33 cellular contexts compared by ENCODE assay signal in genomic region chr18:34942276-34942675, GRCh38.
DNase-seq lines count a peak whose midpoint lies in the region; ATAC-seq, FAIRE-seq and TF ChIP-seq lines count a peak whose summit lies in the region.
"Had no signal": no experiment of that assay in that cellular context is flagged by ENCODE, and none has a peak within 500 bp of the region (broad histone marks: within the 10 kb centered on the region; RNA-seq: fewer than 3 reads in every experiment).

No MANE protein-coding gene starts in this region.

- no peak for DNase-seq in A549 (ENCODE audit: low read depth in 1 of 2, low spot score in 1 of 2)
- peak; percentile 5 for DNase-seq in IMR-90
- DNase-seq in choroid plexus epithelial cell (ENCODE audit: low read depth): peak; percentile 48
- peak; percentile 33 for DNase-seq in mesenchymal stem cell
- DNase-seq in iPS-NIHi7 (ENCODE audit: extremely low spot score): no peak
- DNase-seq in H4 (ENCODE audit: low spot score): no peak
- DNase-seq in NCI-H2081 (lab: John Stamatoyannopoulos, UW): no peak
- no peak for DNase-seq in activated CD4-positive, alpha-beta T cell treated with anti-CD3 and anti-CD28 coated beads, Interleukin-2, amount 10 ng/mL, durations not matched to agents 24 days and 14 days
- DNase-seq: activated CD4-positive, alpha-beta T cell treated with anti-CD3 and anti-CD28 coated beads for 4 hours; AML-193; amygdala; CD4-positive, CD25-positive, alpha-beta regulatory T cell; glutamatergic neuron; H7; islet precursor cell; NCI-H1436 treated with DMSO at 0.1 percent for 48 hours; NCI-H2107; NCI-H510A; retina; RPMI8226; SJCRH30; SW 1271; testis had no signal

- H4K20me1 ChIP-seq in IMR-90 (ENCODE audit: insufficient read depth, low read length): no peaks in the 10 kb centered on the region

- peak overlapping the region; percentile 67 for H3K4me2 ChIP-seq in A549
- H3K4me2 ChIP-seq in IMR-90 (ENCODE audit: low read depth, low read length): peak overlapping the region; percentile 33; the same call in 1 of the 2 replicates
- peak overlapping the region; percentile 4 for H3K4me2 ChIP-seq in mesenchymal stem cell (ENCODE audit: low read length, poor library complexity, severe bottlenecking)

- H2BK12ac ChIP-seq in mesenchymal stem cell (ENCODE audit: low read length in 2 of 2): no peak overlapping the region

- H2AK9ac ChIP-seq in IMR-90 (replicated peaks; ENCODE audit: low read depth, low read length, poor library complexity): no peak overlapping the region

- no peak overlapping the region for H3K27ac Mint-ChIP-seq in activated CD4-positive, alpha-beta T cell treated with anti-CD3 and anti-CD28 coated beads, Interleukin-2, amount 10 ng/mL, durations not matched to agents 24 days and 14 days
- H3K27ac Mint-ChIP-seq: activated naive CD4-positive, alpha-beta T cell treated with anti-CD3 and anti-CD28 coated beads, Interleukin-2, amount 50 U/mL, for 24 hours; CD4-positive, CD25-positive, alpha-beta regulatory T cell; natural killer cell treated with Interleukin-12 subunit alpha and Interleukin-12 subunit beta and Interleukin-15 and Interleukin-18, amount 100 ng/mL, for 72 hours; stimulated activated naive CD8-positive, alpha-beta T cell treated with anti-CD3 and anti-CD28 coated beads, Interleukin-15, Interleukin-2, amounts not matched to agents 100 ng/mL and 50 ng/mL, for 24 hours had no signal

- H3K79me1 ChIP-seq in IMR-90 (ENCODE audit: low read depth in 1 of 2, low read length in 2 of 2): no peaks in the 10 kb centered on the region
- no peaks in the 10 kb centered on the region for H3K79me1 ChIP-seq in mesenchymal stem cell (replicated peaks; ENCODE audit: low read length, poor library complexity, severe bottlenecking)

- H3K27me3 ChIP-seq in IMR-90 (ENCODE audit: control insufficient read depth, insufficient read depth, low read length) (no peaks in the 10 kb centered on the region; the same call in 1 of the 2 replicates), mesenchymal stem cell (ENCODE audit: control insufficient read depth in 1 of 2, insufficient read depth in 1 of 2, low read length in 2 of 2) (no peaks in the 10 kb centered on the region)
- H3K27me3 ChIP-seq: SJCRH30, testis had no signal

- H2BK15ac ChIP-seq in IMR-90 (ENCODE audit: low read depth, low read length) (no peak overlapping the region), mesenchymal stem cell (ENCODE audit: low read depth, poor library complexity, severe bottlenecking) (no peak overlapping the region)

- no peak for TF ChIP-seq CTCF in A549 (IDR thresholded peaks at IDR 0.05)
- no peak for TF ChIP-seq CTCF in IMR-90 (conservative IDR thresholded peaks at IDR 0.05; ENCODE audit: low read depth, low read length)
- TF ChIP-seq CTCF in choroid plexus epithelial cell (conservative IDR thresholded peaks at IDR 0.05; ENCODE audit: low read depth, low read length): no peak

- H3K27ac ChIP-seq in A549 (peak overlapping the region; percentile 46 to 59; a peak in 5 of 6 replicates), IMR-90 (ENCODE audit: insufficient read depth, low read length) (no peak overlapping the region), mesenchymal stem cell (ENCODE audit: low read length, poor library complexity, severe bottlenecking) (peak overlapping the region; percentile 62)
- H3K27ac ChIP-seq: epithelial cell of prostate, SJCRH30, testis, VCaP had no signal

- POLR2A ChIA-PET in A549 (lab: Yijun Ruan, JAX) (no interaction called here), IMR-90 (lab: Charles Lee; ENCODE audit: unreplicated experiment) (interaction anchor here (0.6 kb wide), 1 partner anchor 24 kb away, joined by 3 read pairs; no protein-coding TSS in a partner anchor)

- WGBS in A549 (ENCODE audit: missing lambda C conversion rate): 20% methylated on average over 4 of the region's 4 CpGs
- 66% methylated on average over 3 of the region's 4 CpGs; no CpG with 5 or more reads in 1 of the 2 experiments for WGBS in IMR-90 (ENCODE audit: extremely low coverage in 2 of 2, insufficient read length in 1 of 2), 2 experiments
- 52% methylated on average over 4 of the region's 4 CpGs for WGBS in mesenchymal stem cell

- FAIRE-seq in A549 (lab: Jason Lieb, UNC): no peak
- FAIRE-seq: bronchial epithelial cell, colon, GM18507, small intestine, urothelium cell line had no signal

- H3K4me1 Mint-ChIP-seq in activated CD4-positive, alpha-beta T cell treated with anti-CD3 and anti-CD28 coated beads, Interleukin-2, amount 10 ng/mL, durations not matched to agents 24 days and 14 days: no peaks in the 10 kb centered on the region
- H3K4me1 Mint-ChIP-seq: CD4-positive, CD25-positive, alpha-beta regulatory T cell had no signal

- H3K9me1 ChIP-seq in IMR-90 (ENCODE audit: insufficient read depth, low read length): no peaks in the 10 kb centered on the region

- BruUV-seq in IMR-90 (replicated peaks; lab: Mats Ljungman, UMichigan): no TSS peak

- H3K4me1 ChIP-seq in A549 (peaks cover 18% of the 10 kb centered on the region), IMR-90 (ENCODE audit: control insufficient read depth, insufficient read depth, low read length) (no peaks in the 10 kb centered on the region), mesenchymal stem cell (ENCODE audit: control insufficient read depth, insufficient read depth, low read depth, low read length) (peaks cover 2% of the 10 kb centered on the region)
- H3K4me1 ChIP-seq: testis had no signal

- H2AFZ ChIP-seq in IMR-90 (replicated peaks; ENCODE audit: low read length, poor library complexity) (no peak overlapping the region), mesenchymal stem cell (ENCODE audit: low read depth, low read length) (no peak overlapping the region)

- H3K9me3 ChIP-seq in A549 (no peaks in the 10 kb centered on the region), IMR-90 (ENCODE audit: control insufficient read depth, insufficient read depth, low read length) (no peaks in the 10 kb centered on the region), mesenchymal stem cell (ENCODE audit: control insufficient read depth, low read length) (no peaks in the 10 kb centered on the region)
- H3K9me3 ChIP-seq: SJCRH30, testis had no signal

- H4K5ac ChIP-seq in IMR-90 (ENCODE audit: low read depth, low read length): no peak overlapping the region

- no peak for TF ChIP-seq POLR2A in A549 (IDR thresholded peaks at IDR 0.05; ENCODE audit: low read length)
- no peak for TF ChIP-seq POLR2A in IMR-90 (IDR thresholded peaks at IDR 0.05; ENCODE audit: low read depth, low read length)

- CTCF ChIA-PET in A549 (lab: Yijun Ruan, JAX): interaction anchor here (2.5 kb wide), 1 partner anchor 11 kb away, joined by 7 read pairs; no protein-coding TSS in a partner anchor
- CTCF ChIA-PET in IMR-90 (lab: Yijun Ruan, JAX): interaction anchor here (1.3 kb wide), 1 partner anchor 201 kb away, joined by 4 read pairs; no protein-coding TSS in a partner anchor

- no peaks in the 10 kb centered on the region for H3K36me3 Mint-ChIP-seq in activated CD4-positive, alpha-beta T cell treated with anti-CD3 and anti-CD28 coated beads, Interleukin-2, amount 10 ng/mL, durations not matched to agents 24 days and 14 days (ENCODE audit: low read depth)
- H3K36me3 Mint-ChIP-seq: activated naive CD4-positive, alpha-beta T cell treated with anti-CD3 and anti-CD28 coated beads, Interleukin-2, amount 50 U/mL, for 24 hours; CD4-positive, CD25-positive, alpha-beta regulatory T cell; natural killer cell treated with Interleukin-12 subunit alpha and Interleukin-12 subunit beta and Interleukin-15 and Interleukin-18, amount 100 ng/mL, for 72 hours had no signal

- no peak overlapping the region for H3K18ac ChIP-seq in IMR-90 (ENCODE audit: low read depth, low read length)
- no peak overlapping the region for H3K18ac ChIP-seq in mesenchymal stem cell (ENCODE audit: low read depth in 1 of 2, low read length in 2 of 2)

- dilution Hi-C loops in IMR-90 (cut with HindIII; ENCODE audit: low sequenced_read_pairs, unreplicated experiment): no loop called here

- in situ Hi-C loops in IMR-90 (cut with MboI; ENCODE audit: low sequenced_read_pairs): no loop called here

- H4K8ac ChIP-seq in IMR-90 (ENCODE audit: low read depth in 2 of 2, low read length in 2 of 2): no peak overlapping the region
- H4K8ac ChIP-seq in mesenchymal stem cell (ENCODE audit: low read length): no peak overlapping the region

- no peak overlapping the region for H3K4me3 Mint-ChIP-seq in activated CD4-positive, alpha-beta T cell treated with anti-CD3 and anti-CD28 coated beads, Interleukin-2, amount 10 ng/mL, durations not matched to agents 24 days and 14 days
- H3K4me3 Mint-ChIP-seq: activated naive CD4-positive, alpha-beta T cell treated with anti-CD3 and anti-CD28 coated beads, Interleukin-2, amount 50 U/mL, for 24 hours; CD4-positive, CD25-positive, alpha-beta regulatory T cell; natural killer cell treated with Interleukin-12 subunit alpha and Interleukin-12 subunit beta and Interleukin-15 and Interleukin-18, amount 100 ng/mL, for 72 hours; stimulated activated naive CD8-positive, alpha-beta T cell treated with anti-CD3 and anti-CD28 coated beads, Interleukin-15, Interleukin-2, amounts not matched to agents 100 ng/mL and 50 ng/mL, for 24 hours had no signal

- no peak overlapping the region for H4K91ac ChIP-seq in IMR-90 (ENCODE audit: insufficient read depth, low read depth, low read length)
- no peak overlapping the region for H4K91ac ChIP-seq in mesenchymal stem cell (ENCODE audit: low read length)

- no peaks in the 10 kb centered on the region for H3K9me3 Mint-ChIP-seq in activated CD4-positive, alpha-beta T cell treated with anti-CD3 and anti-CD28 coated beads, Interleukin-2, amount 10 ng/mL, durations not matched to agents 24 days and 14 days
- H3K9me3 Mint-ChIP-seq: activated naive CD4-positive, alpha-beta T cell treated with anti-CD3 and anti-CD28 coated beads, Interleukin-2, amount 50 U/mL, for 24 hours; natural killer cell treated with Interleukin-12 subunit alpha and Interleukin-12 subunit beta and Interleukin-15 and Interleukin-18, amount 100 ng/mL, for 72 hours; stimulated activated naive CD8-positive, alpha-beta T cell treated with anti-CD3 and anti-CD28 coated beads, Interleukin-15, Interleukin-2, amounts not matched to agents 100 ng/mL and 50 ng/mL, for 24 hours had no signal

- H3K27me3 Mint-ChIP-seq in activated CD4-positive, alpha-beta T cell treated with anti-CD3 and anti-CD28 coated beads, Interleukin-2, amount 10 ng/mL, durations not matched to agents 24 days and 14 days: peaks cover 29% of the 10 kb centered on the region

- H2BK5ac ChIP-seq in IMR-90 (ENCODE audit: low read depth, low read length, poor library complexity, severe bottlenecking): no peak overlapping the region
- no peak overlapping the region for H2BK5ac ChIP-seq in mesenchymal stem cell (ENCODE audit: low read depth, low read length, poor library complexity, severe bottlenecking)

- TF ChIP-seq RAD21 in A549 (conservative IDR thresholded peaks at IDR 0.05 in 1 of 2, IDR thresholded peaks at IDR 0.05 in 1 of 2) (no peak), IMR-90 (IDR thresholded peaks at IDR 0.05; ENCODE audit: low read length) (no peak)

- H2AK5ac ChIP-seq in IMR-90 (ENCODE audit: low read depth, low read length): no peak overlapping the region
- no peak overlapping the region for H2AK5ac ChIP-seq in mesenchymal stem cell (ENCODE audit: low read length, severe bottlenecking)

- intact Hi-C loops in IMR-90 (cut with micrococcal nuclease): no loop called here
- intact Hi-C loops in activated CD4-positive, alpha-beta T cell treated with anti-CD3 and anti-CD28 coated beads, Interleukin-2, amount 10 ng/mL, durations not matched to agents 24 days and 14 days (cut with micrococcal nuclease): no loop called here

- ATAC-seq in A549 (no peak), IMR-90 (ENCODE audit: low read depth) (peak; percentile 32)
- ATAC-seq: natural killer cell treated with Interleukin-12 subunit alpha and Interleukin-12 subunit beta and Interleukin-15 and Interleukin-18, amount 100 ng/mL, for 72 hours had no signal

- H2BK20ac ChIP-seq in IMR-90 (ENCODE audit: low read depth, low read length): no peak overlapping the region

- H3K36me3 ChIP-seq in IMR-90 (ENCODE audit: control insufficient read depth, insufficient read depth, low read length) (no peaks in the 10 kb centered on the region), mesenchymal stem cell (ENCODE audit: control insufficient read depth in 1 of 2, insufficient read depth in 2 of 2, low read depth in 1 of 2, low read length in 2 of 2) (no peaks in the 10 kb centered on the region)
- H3K36me3 ChIP-seq: SJCRH30 had no signal

- H3K4ac ChIP-seq in IMR-90 (ENCODE audit: low read depth, low read length) (no peak overlapping the region), mesenchymal stem cell (ENCODE audit: low read depth in 1 of 2, low read length in 2 of 2) (no peak overlapping the region)

- H2BK120ac ChIP-seq in IMR-90 (ENCODE audit: low read depth, low read length) (no peak overlapping the region), mesenchymal stem cell (ENCODE audit: low read depth, low read length) (no peak overlapping the region)

- no peak for TF ChIP-seq EP300 in A549 (IDR thresholded peaks at IDR 0.05)

- H3K9ac ChIP-seq in IMR-90 (ENCODE audit: low read depth, low read length) (no peak overlapping the region), mesenchymal stem cell (ENCODE audit: low read length) (no peak overlapping the region)

- H3K56ac ChIP-seq in IMR-90 (ENCODE audit: extremely low read depth, insufficient read depth, low read length): no peak overlapping the region

- H3K14ac ChIP-seq in IMR-90 (replicated peaks; ENCODE audit: low read depth, low read length) (no peak overlapping the region), mesenchymal stem cell (ENCODE audit: low read length in 2 of 2) (no peak overlapping the region)

- no peak overlapping the region for H3K23ac ChIP-seq in IMR-90 (ENCODE audit: low read depth, low read length)
- no peak overlapping the region for H3K23ac ChIP-seq in mesenchymal stem cell (ENCODE audit: low read length in 2 of 2)

- H3K4me3 ChIP-seq in A549: no peak overlapping the region
- H3K4me3 ChIP-seq in IMR-90 (ENCODE audit: insufficient read depth, low read depth, low read length): no peak overlapping the region
- no peak overlapping the region for H3K4me3 ChIP-seq in choroid plexus epithelial cell (ENCODE audit: low read depth, low read length)
- no peak overlapping the region for H3K4me3 ChIP-seq in mesenchymal stem cell (ENCODE audit: insufficient read depth in 1 of 2, low read depth in 1 of 2, low read length in 2 of 2)
- H3K4me3 ChIP-seq: SJCRH30, testis had no signal

Comparison
In these comparisons a context has a peak if more than half of its experiments do, and no peak if none do; other contexts are left out.
1. DNase-seq: peak in IMR-90 (single experiment), choroid plexus epithelial cell (single experiment) and mesenchymal stem cell (single experiment); none in A549 (0 of 2), iPS-NIHi7 (single experiment), H4 (single experiment), NCI-H2081 (0 of 2) and activated CD4-positive, alpha-beta T cell treated with anti-CD3 and anti-CD28 coated beads, Interleukin-2, amount 10 ng/mL, durations not matched to agents 24 days and 14 days (single experiment).
2. H3K4me2 ChIP-seq: peak in every context shown above with its lines; median percentile 67 in A549; 33 in IMR-90; 4 in mesenchymal stem cell.